1 cellular context compared by ENCODE assay signal in the genomic region with DNA sequence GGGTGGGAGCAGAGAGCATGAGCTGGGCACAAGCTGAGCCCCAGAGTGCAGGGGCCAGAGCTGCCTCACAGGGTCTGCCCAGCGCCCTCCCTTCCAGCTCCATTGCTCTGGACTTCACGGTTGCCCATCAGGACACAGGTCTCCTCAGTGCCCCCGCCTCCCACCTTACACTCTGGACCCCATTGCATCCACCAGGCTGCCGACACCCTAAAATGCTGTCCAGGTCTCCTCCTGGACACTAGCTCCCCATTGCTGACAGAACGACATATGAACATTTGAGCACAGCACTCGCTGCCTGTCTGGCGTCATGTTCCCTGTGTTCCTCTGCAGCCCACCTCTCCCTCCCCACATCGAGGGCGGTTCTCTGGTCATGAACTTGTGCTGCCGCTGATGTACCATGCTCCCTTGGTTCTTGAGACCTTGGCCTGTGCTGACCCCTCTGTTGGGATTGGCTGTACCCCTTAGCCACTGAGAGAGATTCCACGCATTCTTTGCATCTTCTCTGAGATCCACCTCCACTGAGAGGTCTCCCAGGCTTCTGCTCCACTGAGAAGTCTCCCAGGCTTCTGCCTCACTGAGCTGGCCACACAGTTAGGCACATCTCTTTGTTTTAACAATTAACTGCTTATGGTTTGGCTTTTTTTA.
TF ChIP-seq lines count a peak whose summit lies in the region.

No MANE protein-coding gene starts in this region.

TF ChIP-seq in HEK293T, 16 proteins besides CTCF, POLR2A, EP300 and RAD21 (continued from another document):
- TF ChIP-seq, protein P1, sequence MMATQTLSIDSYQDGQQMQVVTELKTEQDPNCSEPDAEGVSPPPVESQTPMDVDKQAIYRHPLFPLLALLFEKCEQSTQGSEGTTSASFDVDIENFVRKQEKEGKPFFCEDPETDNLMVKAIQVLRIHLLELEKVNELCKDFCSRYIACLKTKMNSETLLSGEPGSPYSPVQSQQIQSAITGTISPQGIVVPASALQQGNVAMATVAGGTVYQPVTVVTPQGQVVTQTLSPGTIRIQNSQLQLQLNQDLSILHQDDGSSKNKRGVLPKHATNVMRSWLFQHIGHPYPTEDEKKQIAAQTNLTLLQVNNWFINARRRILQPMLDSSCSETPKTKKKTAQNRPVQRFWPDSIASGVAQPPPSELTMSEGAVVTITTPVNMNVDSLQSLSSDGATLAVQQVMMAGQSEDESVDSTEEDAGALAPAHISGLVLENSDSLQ (IDR thresholded peaks at IDR 0.05) = no peak
- TF ChIP-seq NFRKB (IDR thresholded peaks at IDR 0.05) (no peak), TARDBP (IDR thresholded peaks at IDR 0.05) (no peak), CTBP1 (IDR thresholded peaks at IDR 0.05; ENCODE audit: borderline replicate concordance) (no peak), FOXA1 (IDR thresholded peaks at IDR 0.05) (no peak), ARNT (IDR thresholded peaks at IDR 0.05) (no peak), LEF1 (IDR thresholded peaks at IDR 0.05; ENCODE audit: borderline replicate concordance) (no peak), HDGF (IDR thresholded peaks at IDR 0.05; ENCODE audit: borderline replicate concordance) (no peak), FOXM1 (IDR thresholded peaks at IDR 0.05; ENCODE audit: borderline replicate concordance) (no peak), SUZ12 (IDR thresholded peaks at IDR 0.05) (no peak), SP1 (IDR thresholded peaks at IDR 0.05) (no peak)
